Comparison of ENCODE assay signal across 8 cellular contexts in the genomic region with DNA sequence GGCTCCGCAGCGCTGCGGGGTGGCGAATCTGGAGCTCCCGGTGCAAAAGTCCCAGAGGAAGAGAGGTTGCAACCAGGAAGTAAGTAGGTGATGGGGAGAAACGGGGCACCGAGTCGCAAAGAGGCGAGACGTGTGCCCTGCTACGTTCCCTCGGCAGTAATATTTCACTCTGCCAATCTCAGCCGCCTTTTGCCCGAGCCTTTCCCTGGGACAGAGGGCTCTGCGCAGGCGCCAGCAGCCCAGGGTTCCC.
DNase-seq lines count a peak whose midpoint lies in the region; ATAC-seq and TF ChIP-seq lines count a peak whose summit lies in the region.

A gene (minus strand): TSS at position 171 of the 250 bp plus-strand sequence. CDS start 495 bp downstream, outside the sequence.

- H3K9me3 Mint-ChIP-seq in activated naive CD8-positive, alpha-beta T cell treated with anti-CD3 and anti-CD28 coated beads, Interleukin-2, amount 50 U/mL, for 24 hours = no peaks in the 10 kb centered on the region
- H3K9me3 Mint-ChIP-seq in stimulated activated naive B cell treated with anti-CD40 and anti-IgM and Interleukin-4, amounts not matched to agents 10 μg/mL and 1 μg/mL and 100 μg/mL, for 72 hours = peaks cover 0 to 4% of the 10 kb centered on the region in 2 donors

- H3K27ac Mint-ChIP-seq in activated naive CD8-positive, alpha-beta T cell treated with anti-CD3 and anti-CD28 coated beads, Interleukin-2, amount 50 U/mL, for 24 hours = peak within 1 kb of the TSS; percentile 98
- H3K27ac Mint-ChIP-seq in stimulated activated naive B cell treated with anti-CD40 and anti-IgM and Interleukin-4, amounts not matched to agents 10 μg/mL and 1 μg/mL and 100 μg/mL, for 72 hours = peak within 1 kb of the TSS; percentile 81

- POLR2A ChIA-PET in HEK293T (lab: Yijun Ruan, JAX) = interaction anchor here (0.6 to 6.7 kb wide), 15 partner anchors 10 to 88 kb away, joined by 3 to 95 read pairs (median 4); a partner anchor contains a TSS

- H3K9ac ChIP-seq in iPS-15b (ENCODE audit: low read depth, low read length) = peak within 1 kb of the TSS; percentile 41

- peaks cover 10% of the 10 kb centered on the region for H3K27me3 ChIP-seq in iPS-15b (ENCODE audit: control insufficient read depth, insufficient read depth, low read length)

- peaks cover 11% of the 10 kb centered on the region for H3K36me3 ChIP-seq in iPS-15b (ENCODE audit: control insufficient read depth, insufficient read depth, low read length)

- ATAC-seq in activated naive CD8-positive, alpha-beta T cell treated with anti-CD3 and anti-CD28 coated beads, Interleukin-2, amount 50 U/mL, for 24 hours = no peak
- no peak for ATAC-seq in stimulated activated naive B cell treated with anti-CD40 and anti-IgM and Interleukin-4, amounts not matched to agents 10 μg/mL and 1 μg/mL and 100 μg/mL, for 72 hours (replicated peaks)
- ATAC-seq in GM21390 (IDR thresholded peaks at IDR 0.05; ENCODE audit: unreplicated experiment) = no peak

- H3K4me3 ChIP-seq in iPS-15b (ENCODE audit: low read depth, low read length) = peak within 1 kb of the TSS; percentile 86

- peaks cover 25% of the 10 kb centered on the region for H3K4me1 ChIP-seq in iPS-15b (ENCODE audit: control insufficient read depth, insufficient read depth, low read length)

- peaks cover 17% of the 10 kb centered on the region for H3K36me3 Mint-ChIP-seq in activated naive CD8-positive, alpha-beta T cell treated with anti-CD3 and anti-CD28 coated beads, Interleukin-2, amount 50 U/mL, for 24 hours (ENCODE audit: low read depth)
- H3K36me3 Mint-ChIP-seq in stimulated activated naive B cell treated with anti-CD40 and anti-IgM and Interleukin-4, amounts not matched to agents 10 μg/mL and 1 μg/mL and 100 μg/mL, for 72 hours = peaks cover 15 to 28% of the 10 kb centered on the region in 2 donors

- DNase-seq in HEK293T (ENCODE audit: extremely low spot score) = no peak
- DNase-seq in activated naive CD8-positive, alpha-beta T cell treated with anti-CD3 and anti-CD28 coated beads, Interleukin-2, amount 50 U/mL, for 24 hours = no peak
- DNase-seq in stimulated activated naive B cell treated with anti-CD40 and anti-IgM and Interleukin-4, amounts not matched to agents 10 μg/mL and 1 μg/mL and 100 μg/mL, for 72 hours = no peak
- no peak for DNase-seq in DMS 273 (lab: John Stamatoyannopoulos, UW; ENCODE audit: unreplicated experiment)
- no peak for DNase-seq in iPS-NIHi11 (ENCODE audit: low spot score)
- no peak for DNase-seq in HCEC 1CT

- H3K9me3 ChIP-seq in iPS-15b (ENCODE audit: control insufficient read depth, insufficient read depth, low read length) = no peaks in the 10 kb centered on the region

- no peaks in the 10 kb centered on the region for H3K27me3 Mint-ChIP-seq in activated naive CD8-positive, alpha-beta T cell treated with anti-CD3 and anti-CD28 coated beads, Interleukin-2, amount 50 U/mL, for 24 hours
- H3K27me3 Mint-ChIP-seq in stimulated activated naive B cell treated with anti-CD40 and anti-IgM and Interleukin-4, amounts not matched to agents 10 μg/mL and 1 μg/mL and 100 μg/mL, for 72 hours = no peaks in the 10 kb centered on the region

- CTCF ChIA-PET in HEK293T (lab: Yijun Ruan, JAX) = interaction anchor here (0.8 to 4.0 kb wide), 11 partner anchors 10 to 87 kb away, joined by 3 to 19 read pairs (median 3); a partner anchor contains a TSS

- H3K4me1 Mint-ChIP-seq in activated naive CD8-positive, alpha-beta T cell treated with anti-CD3 and anti-CD28 coated beads, Interleukin-2, amount 50 U/mL, for 24 hours = peaks cover 92% of the 10 kb centered on the region
- peaks cover 51 to 62% of the 10 kb centered on the region in 2 donors for H3K4me1 Mint-ChIP-seq in stimulated activated naive B cell treated with anti-CD40 and anti-IgM and Interleukin-4, amounts not matched to agents 10 μg/mL and 1 μg/mL and 100 μg/mL, for 72 hours

- H3K4me3 Mint-ChIP-seq in activated naive CD8-positive, alpha-beta T cell treated with anti-CD3 and anti-CD28 coated beads, Interleukin-2, amount 50 U/mL, for 24 hours = peak within 1 kb of the TSS; percentile 92
- H3K4me3 Mint-ChIP-seq in stimulated activated naive B cell treated with anti-CD40 and anti-IgM and Interleukin-4, amounts not matched to agents 10 μg/mL and 1 μg/mL and 100 μg/mL, for 72 hours = peak within 1 kb of the TSS; percentile 90 to 95

TF ChIP-seq in HEK293T, 16 proteins besides CTCF, POLR2A, EP300 and RAD21:
- TF ChIP-seq SP1 (IDR thresholded peaks at IDR 0.05) = no peak
- TF ChIP-seq, protein P1, sequence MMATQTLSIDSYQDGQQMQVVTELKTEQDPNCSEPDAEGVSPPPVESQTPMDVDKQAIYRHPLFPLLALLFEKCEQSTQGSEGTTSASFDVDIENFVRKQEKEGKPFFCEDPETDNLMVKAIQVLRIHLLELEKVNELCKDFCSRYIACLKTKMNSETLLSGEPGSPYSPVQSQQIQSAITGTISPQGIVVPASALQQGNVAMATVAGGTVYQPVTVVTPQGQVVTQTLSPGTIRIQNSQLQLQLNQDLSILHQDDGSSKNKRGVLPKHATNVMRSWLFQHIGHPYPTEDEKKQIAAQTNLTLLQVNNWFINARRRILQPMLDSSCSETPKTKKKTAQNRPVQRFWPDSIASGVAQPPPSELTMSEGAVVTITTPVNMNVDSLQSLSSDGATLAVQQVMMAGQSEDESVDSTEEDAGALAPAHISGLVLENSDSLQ (IDR thresholded peaks at IDR 0.05) = peak; percentile 61
